Comparison of ENCODE assay signal across 8 cellular contexts in the genomic region with DNA sequence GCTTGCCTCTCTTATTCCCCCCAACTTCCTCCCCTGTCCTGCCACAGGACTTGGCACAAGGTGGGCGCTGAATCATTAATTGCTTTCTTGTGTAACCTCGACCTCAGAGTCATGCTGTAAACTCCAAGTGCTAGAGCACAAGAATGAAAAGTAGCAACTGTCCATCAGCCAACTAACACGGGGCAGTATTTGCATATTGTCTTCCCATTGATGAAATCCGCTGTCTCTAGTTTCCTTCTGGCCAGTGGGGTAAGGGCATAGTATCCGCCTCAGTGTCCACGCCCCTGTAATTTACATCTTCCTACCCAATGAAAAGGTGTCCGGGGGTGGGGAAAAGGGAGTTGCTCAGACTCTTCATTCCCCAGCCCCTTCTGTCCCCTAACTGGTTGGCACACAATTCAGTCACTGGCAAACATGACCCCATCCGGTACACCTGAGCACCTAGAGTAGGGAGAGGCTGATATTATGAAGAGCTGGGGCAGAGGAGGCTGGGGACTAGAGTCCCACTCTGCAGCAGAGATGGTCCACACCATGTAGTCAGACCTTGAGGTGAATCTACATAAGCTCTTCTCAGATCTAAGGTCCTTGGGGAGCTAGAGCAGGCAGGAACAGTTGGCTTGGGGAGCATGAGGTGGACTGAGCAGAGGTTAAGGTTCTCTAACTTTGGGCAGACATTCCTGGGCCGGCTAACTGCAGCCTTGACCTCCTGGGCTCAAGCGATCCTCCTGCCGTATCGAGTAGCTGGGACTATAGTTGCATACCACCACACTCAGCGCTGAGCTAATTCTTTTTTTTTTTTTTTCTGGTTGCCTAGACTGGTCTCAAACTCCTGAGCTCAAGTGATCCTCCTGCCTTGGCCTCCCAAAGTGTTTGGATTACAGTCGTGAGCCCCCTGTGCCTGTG. TPM values are rescaled to one million over a fixed set of nuclear protein-coding genes. Genes with fewer than 3 reads are reported as not detected.
DNase-seq lines count a peak whose midpoint lies in the region; ATAC-seq and TF ChIP-seq lines count a peak whose summit lies in the region.

No MANE protein-coding gene starts in this region.

- ATAC-seq in GM18867 (IDR thresholded peaks at IDR 0.05; ENCODE audit: unreplicated experiment) (no peak), HG03159 (IDR thresholded peaks at IDR 0.05; ENCODE audit: unreplicated experiment) (no peak)

- H2BK12ac ChIP-seq in mesenchymal stem cell (ENCODE audit: low read length in 2 of 2): no peak overlapping the region

- no peak overlapping the region for H3K18ac ChIP-seq in mesenchymal stem cell (ENCODE audit: low read depth in 1 of 2, low read length in 2 of 2)

- no peak overlapping the region for H3K14ac ChIP-seq in mesenchymal stem cell (ENCODE audit: low read length in 2 of 2)

- in situ Hi-C loops in astrocyte of the spinal cord (cut with HindIII; ENCODE audit: low sequenced_read_pairs): no loop called here

- no peak overlapping the region for H2BK15ac ChIP-seq in mesenchymal stem cell (ENCODE audit: low read depth, poor library complexity, severe bottlenecking)

- H3K79me1 ChIP-seq in mesenchymal stem cell (replicated peaks; ENCODE audit: low read length, poor library complexity, severe bottlenecking): no peaks in the 10 kb centered on the region

- H2BK120ac ChIP-seq in mesenchymal stem cell (ENCODE audit: low read depth, low read length): no peak overlapping the region

- H2BK5ac ChIP-seq in mesenchymal stem cell (ENCODE audit: low read depth, low read length, poor library complexity, severe bottlenecking): no peak overlapping the region

- H3K4me1 ChIP-seq in mesenchymal stem cell (ENCODE audit: control insufficient read depth, insufficient read depth, low read depth, low read length): peaks cover 1% of the 10 kb centered on the region
- peaks cover under 1 to 38% (median 10%) of the 10 kb centered on the region in 6 donors for H3K4me1 ChIP-seq in spleen

- peak; percentile 89 for DNase-seq in ELF-1 (ENCODE audit: low read depth, low spot score)
- DNase-seq in NCI-H146 (lab: John Stamatoyannopoulos, UW): peak; percentile 52
- peak; percentile 19 for DNase-seq in astrocyte of the spinal cord (ENCODE audit: low read depth, low spot score)
- DNase-seq in mesenchymal stem cell: peak; percentile 16
- no peak for DNase-seq in spleen
- no peak for DNase-seq in ureter (ENCODE audit: low spot score)

- H4K8ac ChIP-seq in mesenchymal stem cell (ENCODE audit: low read length): no peak overlapping the region

- no peak overlapping the region for H3K23ac ChIP-seq in mesenchymal stem cell (ENCODE audit: low read length in 2 of 2)

- H3K4me3 ChIP-seq in astrocyte of the spinal cord (ENCODE audit: low read depth, low read length) (no peak overlapping the region), mesenchymal stem cell (ENCODE audit: insufficient read depth in 1 of 2, low read depth in 1 of 2, low read length in 2 of 2) (peak overlapping the region in 1 of 2 experiments; percentile 46), spleen (no peak overlapping the region)

- no peak overlapping the region for H2AFZ ChIP-seq in mesenchymal stem cell (ENCODE audit: low read depth, low read length)

- H4K91ac ChIP-seq in mesenchymal stem cell (ENCODE audit: low read length): no peak overlapping the region

- H3K36me3 ChIP-seq in mesenchymal stem cell (ENCODE audit: control insufficient read depth in 1 of 2, insufficient read depth in 2 of 2, low read depth in 1 of 2, low read length in 2 of 2): no peaks in the 10 kb centered on the region
- no peaks in the 10 kb centered on the region for H3K36me3 ChIP-seq in spleen

- H3K9me3 ChIP-seq in mesenchymal stem cell (ENCODE audit: control insufficient read depth, low read length) (no peaks in the 10 kb centered on the region), spleen (no peaks in the 10 kb centered on the region)

- no peak overlapping the region for H3K4ac ChIP-seq in mesenchymal stem cell (ENCODE audit: low read depth in 1 of 2, low read length in 2 of 2)

- H3K9ac ChIP-seq in mesenchymal stem cell (ENCODE audit: low read length): no peak overlapping the region

- no peak for TF ChIP-seq POLR2A in spleen (IDR thresholded peaks at IDR 0.05)

- no peak overlapping the region for H3K4me2 ChIP-seq in mesenchymal stem cell (ENCODE audit: low read length, poor library complexity, severe bottlenecking)

- H3K27me3 ChIP-seq in mesenchymal stem cell (ENCODE audit: control insufficient read depth in 1 of 2, insufficient read depth in 1 of 2, low read length in 2 of 2) (peaks cover 10 to 20% of the 10 kb centered on the region in 2 experiments), spleen (replicated peaks in 1 of 7) (peaks cover 0 to 10% (median 0%) of the 10 kb centered on the region in 7 donors)

- TF ChIP-seq CTCF in astrocyte of the spinal cord (IDR thresholded peaks at IDR 0.05; ENCODE audit: low read depth, low read length): no peak
- TF ChIP-seq CTCF in spleen (IDR thresholded peaks at IDR 0.05 in 8 of 11, conservative IDR thresholded peaks at IDR 0.05 in 3 of 11): no peak

- WGBS in mesenchymal stem cell: 72% methylated on average over 11 of the region's 14 CpGs
- 60 to 70% (median 63%) methylated on average over 14 of the region's 14 CpGs for WGBS in spleen, 5 donors

- H3K27ac ChIP-seq in mesenchymal stem cell (ENCODE audit: low read length, poor library complexity, severe bottlenecking): no peak overlapping the region
- no peak overlapping the region for H3K27ac ChIP-seq in spleen

- intact Hi-C loops in spleen (cut with DNase I; ENCODE audit: low total_unique reads): no loop called here

- no peak overlapping the region for H2AK5ac ChIP-seq in mesenchymal stem cell (ENCODE audit: low read length, severe bottlenecking)

RNA-seq across cellular contexts. Expression of a gene that starts 6.8 kb away (rescaled TPM):
- 25.3 TPM for polyA plus RNA-seq in mesenchymal stem cell (2013, experiment 1 of 2)
- polyA plus RNA-seq in mesenchymal stem cell (2013, experiment 2 of 2): 23.1 TPM
- 100 to 1,000 TPM in 1 of 7 donors, 10 to 100 TPM in 6; 67.6 to 115 (median 82.6) TPM for total RNA-seq in spleen
- 100 to 1,000 TPM in 2 of 3 donors, 10 to 100 TPM in 1; 43.4 to 134 (median 121) TPM for polyA plus RNA-seq in spleen
- 68.9 TPM for total RNA-seq in ureter

RNA-seq across cellular contexts. Expression of a gene that starts 21.9 kb away (rescaled TPM):
- not detected for polyA plus RNA-seq in mesenchymal stem cell (2013, experiment 1 of 2)
- polyA plus RNA-seq in mesenchymal stem cell (2013, experiment 2 of 2): not detected
- total RNA-seq in spleen: 10 to 100 TPM in 5 of 7 donors, 1 to 10 TPM in 1, not detected in 1; 3.9 to 22.8 (median 12.8) TPM
- polyA plus RNA-seq in spleen: 10 to 100 TPM; 21.1 to 41.8 (median 25.5) TPM
- total RNA-seq in ureter: not detected

RNA-seq across cellular contexts. Expression of a gene that starts 37.7 kb away (rescaled TPM):
- 15.4 TPM for polyA plus RNA-seq in mesenchymal stem cell (2013, experiment 1 of 2)
- polyA plus RNA-seq in mesenchymal stem cell (2013, experiment 2 of 2): 15.0 TPM
- total RNA-seq in spleen (10 to 100 TPM; 38.0 to 78.9 (median 61.2) TPM), ureter (56.2 TPM)
- polyA plus RNA-seq in spleen: 10 to 100 TPM; 17.7 to 51.7 (median 35.2) TPM

RNA-seq across cellular contexts. Expression of a gene that starts 41.5 kb away (rescaled TPM):
- 117 TPM for polyA plus RNA-seq in mesenchymal stem cell (2013, experiment 1 of 2)
- polyA plus RNA-seq in mesenchymal stem cell (2013, experiment 2 of 2): 113 TPM
- total RNA-seq in spleen: 10 to 100 TPM; 13.2 to 35.7 (median 22.4) TPM
- polyA plus RNA-seq in spleen: 10 to 100 TPM in 1 of 3 donors, 1 to 10 TPM in 2; 4.6 to 13.7 (median 4.8) TPM
- total RNA-seq in ureter: 33.4 TPM

RNA-seq across cellular contexts. Expression of a gene that starts 56.7 kb away (rescaled TPM):
- 7.5 TPM for polyA plus RNA-seq in mesenchymal stem cell (2013, experiment 1 of 2)
- 6.7 TPM for polyA plus RNA-seq in mesenchymal stem cell (2013, experiment 2 of 2)
- total RNA-seq in spleen (10 to 100 TPM in 5 of 7 donors, 1 to 10 TPM in 2; 9.3 to 17.8 (median 11.2) TPM), ureter (5.2 TPM)
- polyA plus RNA-seq in spleen: 10 to 100 TPM; 14.7 to 26.6 (median 15.4) TPM

Comparison
In these comparisons a context has a peak if more than half of its experiments do, and no peak if none do; other contexts are left out.
1. DNase-seq: peak in ELF-1 (single experiment), NCI-H146 (single experiment), astrocyte of the spinal cord (single experiment) and mesenchymal stem cell (single experiment); none in spleen (single experiment) and ureter (single experiment).